15 cellular contexts compared by ENCODE assay signal in the genomic region with DNA sequence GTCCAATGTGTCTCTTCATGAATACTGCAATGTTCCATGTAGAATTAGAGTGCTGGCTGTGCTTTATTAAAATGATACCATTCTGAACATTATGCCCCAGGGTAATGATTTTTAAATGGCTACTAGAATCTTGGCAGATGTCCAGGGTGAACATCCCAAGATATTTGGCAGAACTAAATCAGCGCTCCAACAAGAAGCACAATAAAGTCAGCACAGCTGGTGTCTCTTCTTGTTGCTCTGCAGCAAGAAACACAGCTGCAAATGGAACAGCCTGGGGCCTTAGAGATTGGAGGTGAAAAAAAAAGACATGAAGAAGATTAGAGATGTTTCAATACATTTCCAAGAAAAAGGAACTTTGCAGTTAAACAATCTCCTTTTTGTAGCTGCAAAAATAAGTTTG.
DNase-seq lines count a peak whose midpoint lies in the region; ATAC-seq and TF ChIP-seq lines count a peak whose summit lies in the region.
"Had no signal": no experiment of that assay in that cellular context is flagged by ENCODE, and none has a peak within 500 bp of the region (broad histone marks: within the 10 kb centered on the region; RNA-seq: fewer than 3 reads in every experiment).

No MANE protein-coding gene starts in this region.

- no peaks in the 10 kb centered on the region for H3K36me3 Mint-ChIP-seq in activated CD4-positive, alpha-beta memory T cell treated with anti-CD3 and anti-CD28 coated beads, Interleukin-2, amount 10 ng/mL, durations not matched to agents 7 days and 5 days (ENCODE audit: low read depth)
- H3K36me3 Mint-ChIP-seq: activated naive CD8-positive, alpha-beta T cell treated with anti-CD3 and anti-CD28 coated beads for 36 hours had no signal

- no peaks in the 10 kb centered on the region for H3K4me1 Mint-ChIP-seq in activated CD4-positive, alpha-beta memory T cell treated with anti-CD3 and anti-CD28 coated beads, Interleukin-2, amount 10 ng/mL, durations not matched to agents 7 days and 5 days
- H3K4me1 Mint-ChIP-seq: activated naive CD8-positive, alpha-beta T cell treated with anti-CD3 and anti-CD28 coated beads for 36 hours had no signal

- H3K27me3 Mint-ChIP-seq in activated CD4-positive, alpha-beta memory T cell treated with anti-CD3 and anti-CD28 coated beads, Interleukin-2, amount 10 ng/mL, durations not matched to agents 7 days and 5 days = no peaks in the 10 kb centered on the region
- H3K27me3 Mint-ChIP-seq: activated naive CD8-positive, alpha-beta T cell treated with anti-CD3 and anti-CD28 coated beads for 36 hours; dendritic cell treated with granulocyte-macrophage colony-stimulating factor and Interleukin-4, amounts not matched to agents 40 ng/mL and 50 ng/mL, for 4 days had no signal

- H3K4me3 Mint-ChIP-seq in activated CD4-positive, alpha-beta memory T cell treated with anti-CD3 and anti-CD28 coated beads, Interleukin-2, amount 10 ng/mL, durations not matched to agents 7 days and 5 days = no peak overlapping the region
- H3K4me3 Mint-ChIP-seq: activated naive CD8-positive, alpha-beta T cell treated with anti-CD3 and anti-CD28 coated beads for 36 hours; dendritic cell treated with granulocyte-macrophage colony-stimulating factor and Interleukin-4, amounts not matched to agents 40 ng/mL and 50 ng/mL, for 4 days had no signal

- POLR2A ChIA-PET in activated CD4-positive, alpha-beta memory T cell treated with anti-CD3 and anti-CD28 coated beads, Interleukin-2, amount 10 ng/mL, durations not matched to agents 7 days and 5 days (lab: Charles Lee) = no interaction called here

- in situ Hi-C loops in astrocyte of the cerebellum (cut with HindIII; ENCODE audit: low sequenced_read_pairs) = no loop called here

- no peak for ATAC-seq in GM18517 (IDR thresholded peaks at IDR 0.05; ENCODE audit: unreplicated experiment)
- ATAC-seq: activated CD4-positive, CD25-positive, alpha-beta regulatory T cell treated with anti-CD3 and anti-CD28 coated beads, Interleukin-2, amount 50 U/mL, for 24 hours; right lobe of liver had no signal

- no peak overlapping the region for H3K4me3 ChIP-seq in astrocyte of the cerebellum (ENCODE audit: low read depth, low read length)
- H3K4me3 ChIP-seq: BLaER1, right lobe of liver, transverse colon had no signal

- CTCF ChIA-PET in activated CD4-positive, alpha-beta memory T cell treated with anti-CD3 and anti-CD28 coated beads, Interleukin-2, amount 10 ng/mL, durations not matched to agents 7 days and 5 days (lab: Charles Lee) = no interaction called here

- H3K9me3 Mint-ChIP-seq in activated CD4-positive, alpha-beta memory T cell treated with anti-CD3 and anti-CD28 coated beads, Interleukin-2, amount 10 ng/mL, durations not matched to agents 7 days and 5 days = no peaks in the 10 kb centered on the region
- H3K9me3 Mint-ChIP-seq: activated naive CD8-positive, alpha-beta T cell treated with anti-CD3 and anti-CD28 coated beads for 36 hours; dendritic cell treated with granulocyte-macrophage colony-stimulating factor and Interleukin-4, amounts not matched to agents 40 ng/mL and 50 ng/mL, for 4 days had no signal

- no peak for TF ChIP-seq CTCF in astrocyte of the cerebellum (IDR thresholded peaks at IDR 0.05; ENCODE audit: low read depth, low read length, missing control alignments)

- H3K27ac Mint-ChIP-seq in activated CD4-positive, alpha-beta memory T cell treated with anti-CD3 and anti-CD28 coated beads, Interleukin-2, amount 10 ng/mL, durations not matched to agents 7 days and 5 days = no peak overlapping the region
- H3K27ac Mint-ChIP-seq: activated naive CD8-positive, alpha-beta T cell treated with anti-CD3 and anti-CD28 coated beads for 36 hours; dendritic cell treated with granulocyte-macrophage colony-stimulating factor and Interleukin-4, amounts not matched to agents 40 ng/mL and 50 ng/mL, for 4 days had no signal

- peak; percentile 45 for DNase-seq in DMS 273 (lab: John Stamatoyannopoulos, UW; ENCODE audit: unreplicated experiment)
- DNase-seq in DMS 273 treated with DMSO at 0.1 percent for 48 hours (lab: John Stamatoyannopoulos, UW) = no peak
- DNase-seq in NCI-H446 (lab: John Stamatoyannopoulos, UW) = peak; percentile 80 to 92
- peak; percentile 0 for DNase-seq in astrocyte of the cerebellum (ENCODE audit: low read depth)
- DNase-seq in retina = peak; percentile 21
- DNase-seq in stimulated activated CD4-positive, alpha-beta T cell treated with anti-CD3 and anti-CD28 coated beads, Interleukin-4, amount 100 ng/mL, for 24 hours = no peak
- DNase-seq in activated CD4-positive, alpha-beta memory T cell treated with anti-CD3 and anti-CD28 coated beads, Interleukin-2, amount 10 ng/mL, durations not matched to agents 7 days and 5 days = no peak
- DNase-seq: activated naive CD8-positive, alpha-beta T cell treated with anti-CD3 and anti-CD28 coated beads for 36 hours; right lobe of liver; stimulated activated naive CD4-positive, alpha-beta T cell treated with Interleukin-2 at 50 U/mL for 16 hours; transverse colon had no signal

Comparison
In these comparisons a context has a peak if more than half of its experiments do, and no peak if none do; other contexts are left out.
1. DNase-seq: peak in DMS 273 (single experiment), NCI-H446 (2 of 2), astrocyte of the cerebellum (single experiment) and retina (single experiment); none in DMS 273 treated with DMSO at 0.1 percent for 48 hours (single experiment), stimulated activated CD4-positive, alpha-beta T cell treated with anti-CD3 and anti-CD28 coated beads, Interleukin-4, amount 100 ng/mL, for 24 hours (single experiment) and activated CD4-positive, alpha-beta memory T cell treated with anti-CD3 and anti-CD28 coated beads, Interleukin-2, amount 10 ng/mL, durations not matched to agents 7 days and 5 days (single experiment).